ENCODE assay signal across 8 cellular contexts in the genomic region with DNA sequence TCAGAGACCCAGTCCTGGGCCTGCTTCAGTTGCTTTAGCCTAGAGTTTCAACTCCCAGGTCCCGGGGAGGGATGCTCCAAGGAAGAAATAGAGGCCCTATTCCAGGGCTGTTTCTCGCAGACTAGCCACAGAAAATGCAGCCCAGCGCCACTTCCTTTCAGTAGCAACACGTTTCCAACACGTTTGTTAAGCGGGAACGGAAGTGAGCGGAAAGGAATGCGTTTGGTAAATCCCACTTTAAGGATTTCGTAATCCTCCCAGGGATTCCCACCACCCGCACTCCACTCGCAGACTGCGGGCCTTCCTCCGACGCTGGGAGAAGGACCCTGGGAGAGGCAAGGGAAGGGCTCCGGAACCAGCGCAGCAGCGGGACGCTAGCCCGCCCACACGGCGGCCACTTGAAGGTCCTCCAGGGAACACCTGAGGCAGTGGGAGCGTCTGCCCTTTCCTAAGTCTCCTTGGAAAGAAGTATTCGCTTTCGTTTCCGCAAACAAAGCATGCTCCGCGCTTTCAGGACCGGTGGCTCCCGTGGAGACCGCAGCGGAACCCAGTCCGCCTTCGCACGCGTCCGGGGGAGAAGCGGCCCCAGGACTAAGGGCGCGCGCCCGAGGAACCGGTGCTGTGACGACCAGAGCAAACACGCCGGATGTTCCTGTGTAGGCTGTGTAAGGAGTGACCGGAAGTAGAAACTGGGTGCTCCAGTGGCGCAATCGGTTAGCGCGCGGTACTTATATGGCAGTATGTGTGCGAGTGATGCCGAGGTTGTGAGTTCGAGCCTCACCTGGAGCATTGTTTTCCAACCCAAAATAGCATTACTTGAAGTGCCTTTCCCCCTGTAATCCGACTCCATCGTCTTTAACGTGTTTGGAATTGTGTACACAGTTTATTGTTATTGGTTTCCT.
DNase-seq lines count a peak whose midpoint lies in the region; ATAC-seq and TF ChIP-seq lines count a peak whose summit lies in the region.

No MANE protein-coding gene starts in this region.

- peak overlapping the region; percentile 94 for H3K4me3 Mint-ChIP-seq in mesothelial cell of epicardium

- H3K36me3 Mint-ChIP-seq in mesothelial cell of epicardium: peaks cover 16% of the 10 kb centered on the region

- H3K27me3 Mint-ChIP-seq in mesothelial cell of epicardium (ENCODE audit: low read depth): peaks cover 2% of the 10 kb centered on the region

- H3K4me3 ChIP-seq in epithelial cell of proximal tubule (ENCODE audit: low read depth, low read length): peak overlapping the region; percentile 76

- DNase-seq in ELR (ENCODE audit: low read depth) (peak; percentile 92), NCI-H510A (lab: John Stamatoyannopoulos, UW) (peak; percentile 83), activated T-cell treated with anti-CD3 and anti-CD28 coated beads for 1 hour (ENCODE audit: low read depth) (peak; percentile 6), epithelial cell of proximal tubule (ENCODE audit: low read depth) (peak; percentile 64), mesothelial cell of epicardium (ENCODE audit: low spot score in 2 of 2, unreplicated experiment in 2 of 2) (peak; percentile 65 to 79), OCI-M2 (lab: John Stamatoyannopoulos, UW; ENCODE audit: unreplicated experiment) (no peak)
- peak; percentile 33 for DNase-seq in stimulated activated CD8-positive, alpha-beta memory T cell treated with anti-CD3 and anti-CD28 coated beads, Interleukin-15, amount 100 ng/mL, for 24 hours (ENCODE audit: low read depth)

- H3K9me3 Mint-ChIP-seq in mesothelial cell of epicardium: peaks cover 29% of the 10 kb centered on the region

- ATAC-seq in HG02798 (IDR thresholded peaks at IDR 0.05; ENCODE audit: poor library complexity, unreplicated experiment): peak; percentile 76

- H3K4me1 Mint-ChIP-seq in mesothelial cell of epicardium: peaks cover 14% of the 10 kb centered on the region

- peak overlapping the region; percentile 94 for H3K27ac Mint-ChIP-seq in mesothelial cell of epicardium

- TF ChIP-seq CTCF in epithelial cell of proximal tubule (conservative IDR thresholded peaks at IDR 0.05; ENCODE audit: low read depth, low read length) (no peak), mesothelial cell of epicardium (IDR thresholded peaks at IDR 0.05; ENCODE audit: unreplicated experiment) (no peak)
